In genomic region chr1:201042663-201043461, GRCh38 we compare ENCODE assay signal across 8 cellular contexts. TPM values are rescaled to one million over a fixed set of nuclear protein-coding genes. Genes with fewer than 3 reads are reported as not detected.
DNase-seq lines count a peak whose midpoint lies in the region; ATAC-seq and TF ChIP-seq lines count a peak whose summit lies in the region.

No MANE protein-coding gene starts in this region.

- no peak overlapping the region for H3K9ac ChIP-seq in MM.1S (ENCODE audit: low read length)
- no peak overlapping the region for H3K9ac ChIP-seq in SK-N-SH

- no peaks in the 10 kb centered on the region for H3K36me3 Mint-ChIP-seq in CD8-positive, alpha-beta memory T cell
- no peaks in the 10 kb centered on the region for H3K36me3 Mint-ChIP-seq in glutamatergic neuron (ENCODE audit: unreplicated experiment)

- CTCF ChIA-PET in CD8-positive, alpha-beta memory T cell (lab: Charles Lee) = interaction anchor here (0.6 to 15.1 kb wide), 23 partner anchors 8 to 420 kb away, joined by 3 to 160 read pairs (median 6); no protein-coding TSS in a partner anchor
- CTCF ChIA-PET in SK-N-SH (lab: Yijun Ruan, JAX) = interaction anchor here (0.6 to 21.0 kb wide), 35 partner anchors 9 to 491 kb away, joined by 3 to 277 read pairs (median 4); partner anchors contain the start of genes KIF21B and TMEM9

- H3K9me3 ChIP-seq in CD8-positive, alpha-beta memory T cell (ENCODE audit: low read length) = no peaks in the 10 kb centered on the region
- H3K9me3 ChIP-seq in MM.1S (replicated peaks; ENCODE audit: insufficient read depth, low read length) (no peaks in the 10 kb centered on the region), SK-N-SH (no peaks in the 10 kb centered on the region), psoas muscle (no peaks in the 10 kb centered on the region)

- intact Hi-C loops in psoas muscle (cut with DNase I) = loop anchor here (1.0 to 10.0 kb wide), 5 partner anchors 70 to 421 kb away; partner anchors contain the start of genes KIF14 (in 2 of the 2) and INAVA (in 1 of the 2)

- no peaks in the 10 kb centered on the region for H3K4me1 ChIP-seq in CD8-positive, alpha-beta memory T cell (ENCODE audit: insufficient read depth, low read length)
- H3K4me1 ChIP-seq in MM.1S (ENCODE audit: low read length) (no peaks in the 10 kb centered on the region), SK-N-SH (ENCODE audit: control insufficient read depth in 1 of 2, insufficient read depth in 2 of 2, low read depth in 1 of 2, low read length in 1 of 2) (peaks cover 0 to 7% of the 10 kb centered on the region in 2 experiments; a peak in 1 of 4 replicates), psoas muscle (peaks cover 6% of the 10 kb centered on the region)

- H3K79me2 ChIP-seq in MM.1S (ENCODE audit: low read length) = no peaks in the 10 kb centered on the region
- H3K79me2 ChIP-seq in SK-N-SH (ENCODE audit: insufficient read depth) = no peaks in the 10 kb centered on the region

- no peaks in the 10 kb centered on the region for H3K9me3 Mint-ChIP-seq in CD8-positive, alpha-beta memory T cell
- peaks cover 7% of the 10 kb centered on the region for H3K9me3 Mint-ChIP-seq in glutamatergic neuron (ENCODE audit: unreplicated experiment)

- H3K36me3 ChIP-seq in CD8-positive, alpha-beta memory T cell (ENCODE audit: insufficient read depth, low read length) = no peaks in the 10 kb centered on the region
- no peaks in the 10 kb centered on the region for H3K36me3 ChIP-seq in MM.1S (replicated peaks; ENCODE audit: insufficient read depth, low read length)
- no peaks in the 10 kb centered on the region for H3K36me3 ChIP-seq in SK-N-SH (replicated peaks in 1 of 2; ENCODE audit: control insufficient read depth in 1 of 2, insufficient read depth in 2 of 2, low read length in 1 of 2)
- peaks cover 0 to 74% of the 10 kb centered on the region in 2 donors for H3K36me3 ChIP-seq in psoas muscle (ENCODE audit: insufficient read depth in 1 of 2, low read depth in 1 of 2)

- H3K9me2 ChIP-seq in MM.1S (replicated peaks; ENCODE audit: insufficient read depth, low read length) = no peaks in the 10 kb centered on the region
- H3K9me2 ChIP-seq in SK-N-SH = no peaks in the 10 kb centered on the region

- H3K4me3 ChIP-seq in CD8-positive, alpha-beta memory T cell (ENCODE audit: low read length) = no peak overlapping the region
- H3K4me3 ChIP-seq in MM.1S (ENCODE audit: low read length) (no peak overlapping the region), SK-N-SH (ENCODE audit: low read depth in 2 of 2, low read length in 1 of 2) (peak overlapping the region in 1 of 2 experiments; percentile 7; a peak in 1 of 4 replicates), psoas muscle (no peak overlapping the region)

- WGBS in SK-N-SH (ENCODE audit: low lambda C conversion rate) = 31% methylated on average over 12 of the region's 14 CpGs
- WGBS in psoas muscle, 3 donors = 16 to 29% (median 22%) methylated on average over 14 of the region's 14 CpGs

- H3F3A ChIP-seq in MM.1S (ENCODE audit: insufficient read depth, low read length) (no peaks in the 10 kb centered on the region), SK-N-SH (replicated peaks; ENCODE audit: insufficient read depth) (no peaks in the 10 kb centered on the region)

- H3K27ac Mint-ChIP-seq in CD8-positive, alpha-beta memory T cell = peak overlapping the region in 2 of 8 donors; percentile 29 to 51
- H3K27ac Mint-ChIP-seq in glutamatergic neuron (ENCODE audit: unreplicated experiment) = no peak overlapping the region

- TF ChIP-seq CTCF in MM.1S (IDR thresholded peaks at IDR 0.05; ENCODE audit: low read length) (peak; percentile 99), SK-N-SH (IDR thresholded peaks at IDR 0.05) (peak; percentile 87), glutamatergic neuron (IDR thresholded peaks at IDR 0.05; ENCODE audit: partially characterized antibody, unreplicated experiment) (peak; percentile 78), psoas muscle (IDR thresholded peaks at IDR 0.05) (peak; percentile 83)

- H3K4me2 ChIP-seq in MM.1S (ENCODE audit: low read depth, low read length) (no peak overlapping the region), SK-N-SH (no peak overlapping the region)

- H3K27me3 ChIP-seq in CD8-positive, alpha-beta memory T cell (ENCODE audit: insufficient read depth, low read length, poor library complexity, severe bottlenecking) = no peaks in the 10 kb centered on the region
- H3K27me3 ChIP-seq in MM.1S (replicated peaks; ENCODE audit: insufficient read depth, low read length) (no peaks in the 10 kb centered on the region), SK-N-SH (ENCODE audit: insufficient read depth) (peaks cover 19% of the 10 kb centered on the region; the same call in 1 of the 2 replicates), psoas muscle (ENCODE audit: insufficient read depth in 3 of 3, low read length in 2 of 3) (no peaks in the 10 kb centered on the region)

- no peak for TF ChIP-seq EP300 in SK-N-SH (IDR thresholded peaks at IDR 0.05; ENCODE audit: borderline replicate concordance in 1 of 2, low read depth in 1 of 2, low read length in 1 of 2)

- peaks cover 0 to 2% of the 10 kb centered on the region in 2 donors for H3K27me3 Mint-ChIP-seq in CD8-positive, alpha-beta memory T cell
- H3K27me3 Mint-ChIP-seq in glutamatergic neuron (ENCODE audit: unreplicated experiment) = peaks cover 3% of the 10 kb centered on the region

- no peak overlapping the region; the same call in 1 of the 2 replicates for H2AFZ ChIP-seq in MM.1S (ENCODE audit: low read length)
- H2AFZ ChIP-seq in SK-N-SH (ENCODE audit: low read depth) = no peak overlapping the region

- peak; percentile 92 for TF ChIP-seq RAD21 in SK-N-SH (IDR thresholded peaks at IDR 0.05; ENCODE audit: low read length)

- no peak overlapping the region for H3K27ac ChIP-seq in CD8-positive, alpha-beta memory T cell (ENCODE audit: low read depth, low read length)
- H3K27ac ChIP-seq in MM.1S (ENCODE audit: low read length) (no peak overlapping the region), SK-N-SH (ENCODE audit: low read depth in 2 of 2, low read length in 1 of 2) (no peak overlapping the region), psoas muscle (no peak overlapping the region)

- peak; percentile 63 for ATAC-seq in GM21447 (IDR thresholded peaks at IDR 0.05; ENCODE audit: unreplicated experiment)
- peak; percentile 61 to 86 (median 70) for ATAC-seq in psoas muscle
- no peak for ATAC-seq in GM21526 (IDR thresholded peaks at IDR 0.05; ENCODE audit: low FRiP score, unreplicated experiment)

- H4K20me1 ChIP-seq in MM.1S (ENCODE audit: insufficient read depth, low read length) (no peaks in the 10 kb centered on the region), SK-N-SH (ENCODE audit: insufficient read depth) (no peaks in the 10 kb centered on the region)

- POLR2A ChIA-PET in CD8-positive, alpha-beta memory T cell (lab: Charles Lee) = no interaction called here
- POLR2A ChIA-PET in SK-N-SH (lab: Yijun Ruan, JAX) = no interaction called here

- H3K4me1 Mint-ChIP-seq in CD8-positive, alpha-beta memory T cell = peaks cover 3 to 5% (median 4%) of the 10 kb centered on the region in 3 donors
- no peaks in the 10 kb centered on the region for H3K4me1 Mint-ChIP-seq in glutamatergic neuron (ENCODE audit: low read depth, unreplicated experiment)

- peak; percentile 48 to 79 (median 58) for DNase-seq in CD8-positive, alpha-beta memory T cell
- peak; percentile 81 for DNase-seq in MM.1S
- DNase-seq in SK-N-SH = peak; percentile 76
- peak; percentile 71 for DNase-seq in activated naive CD4-positive, alpha-beta T cell treated with anti-CD3 and anti-CD28 coated beads, Interleukin-2, amount 50 U/mL, for 16 hours
- peak; percentile 68 for DNase-seq in glutamatergic neuron
- peak; percentile 53 to 74 for DNase-seq in psoas muscle

- no peak overlapping the region for H3K4me3 Mint-ChIP-seq in CD8-positive, alpha-beta memory T cell
- no peak overlapping the region for H3K4me3 Mint-ChIP-seq in glutamatergic neuron (ENCODE audit: unreplicated experiment)

TF ChIP-seq in SK-N-SH, 30 proteins besides CTCF, POLR2A, EP300 and RAD21:
- TF ChIP-seq YY1 (IDR thresholded peaks at IDR 0.05; ENCODE audit: low read depth) (no peak), GABPA (IDR thresholded peaks at IDR 0.05; ENCODE audit: low read depth) (no peak), MXI1 (IDR thresholded peaks at IDR 0.05; ENCODE audit: low read depth, low read length) (no peak), CHD2 (IDR thresholded peaks at IDR 0.05; ENCODE audit: low read length, partially characterized antibody) (peak; percentile 36), MAX (IDR thresholded peaks at IDR 0.05; ENCODE audit: low read depth) (no peak), RFX5 (IDR thresholded peaks at IDR 0.05; ENCODE audit: low read length) (no peak), SIN3A (IDR thresholded peaks at IDR 0.05; ENCODE audit: borderline replicate concordance, low read depth, low read length) (no peak), FOSL2 (IDR thresholded peaks at IDR 0.05; ENCODE audit: borderline replicate concordance, low read depth) (no peak), EZH2phosphoT487 (IDR thresholded peaks at IDR 0.05; ENCODE audit: borderline replicate concordance, low read depth) (no peak), SMC3 (IDR thresholded peaks at IDR 0.05; ENCODE audit: low read depth, low read length) (peak; percentile 89)

RNA-seq across cellular contexts. Expression of gene KIF21B, which starts 19.3 kb away (rescaled TPM):
- 10 to 100 TPM; 37.5 to 37.6 TPM for total RNA-seq in CD8-positive, alpha-beta memory T cell
- polyA plus RNA-seq in CD8-positive, alpha-beta memory T cell = 9.9 TPM
- polyA plus RNA-seq in SK-N-SH (2012; rRNA removed) = 0.24 and 0.26 TPM in 2 replicates
- polyA plus RNA-seq in SK-N-SH (2012; cell fraction: cytosol; rRNA removed) = 0.08 and 0.14 TPM in 2 replicates
- 0.50 and 0.63 TPM in 2 replicates for polyA plus RNA-seq in SK-N-SH (2012; cell fraction: nucleus; rRNA removed)
- total RNA-seq in glutamatergic neuron (ENCODE audit: unreplicated experiment) = 51.1 TPM
- under 1 TPM; 0.20 to 0.81 (median 0.41) TPM for total RNA-seq in psoas muscle
- polyA plus RNA-seq in psoas muscle = under 1 TPM; 0.04 to 0.10 (median 0.10) TPM

Comparison
In these comparisons a context has a peak if more than half of its experiments do, and no peak if none do; other contexts are left out.
1. RNA of gene KIF21B, which starts 19.3 kb away (total RNA-seq): 51.1 TPM in glutamatergic neuron (single experiment) and 37.5 to 37.6 TPM in CD8-positive, alpha-beta memory T cell; 0.20 to 0.81 TPM in psoas muscle; every median in the first group is over 10 times any median in the second.
2. Peak in every context shown above with its lines, with median percentiles within 50 percentile points of each other: DNase-seq and CTCF ChIP-seq.